In the genomic region with DNA sequence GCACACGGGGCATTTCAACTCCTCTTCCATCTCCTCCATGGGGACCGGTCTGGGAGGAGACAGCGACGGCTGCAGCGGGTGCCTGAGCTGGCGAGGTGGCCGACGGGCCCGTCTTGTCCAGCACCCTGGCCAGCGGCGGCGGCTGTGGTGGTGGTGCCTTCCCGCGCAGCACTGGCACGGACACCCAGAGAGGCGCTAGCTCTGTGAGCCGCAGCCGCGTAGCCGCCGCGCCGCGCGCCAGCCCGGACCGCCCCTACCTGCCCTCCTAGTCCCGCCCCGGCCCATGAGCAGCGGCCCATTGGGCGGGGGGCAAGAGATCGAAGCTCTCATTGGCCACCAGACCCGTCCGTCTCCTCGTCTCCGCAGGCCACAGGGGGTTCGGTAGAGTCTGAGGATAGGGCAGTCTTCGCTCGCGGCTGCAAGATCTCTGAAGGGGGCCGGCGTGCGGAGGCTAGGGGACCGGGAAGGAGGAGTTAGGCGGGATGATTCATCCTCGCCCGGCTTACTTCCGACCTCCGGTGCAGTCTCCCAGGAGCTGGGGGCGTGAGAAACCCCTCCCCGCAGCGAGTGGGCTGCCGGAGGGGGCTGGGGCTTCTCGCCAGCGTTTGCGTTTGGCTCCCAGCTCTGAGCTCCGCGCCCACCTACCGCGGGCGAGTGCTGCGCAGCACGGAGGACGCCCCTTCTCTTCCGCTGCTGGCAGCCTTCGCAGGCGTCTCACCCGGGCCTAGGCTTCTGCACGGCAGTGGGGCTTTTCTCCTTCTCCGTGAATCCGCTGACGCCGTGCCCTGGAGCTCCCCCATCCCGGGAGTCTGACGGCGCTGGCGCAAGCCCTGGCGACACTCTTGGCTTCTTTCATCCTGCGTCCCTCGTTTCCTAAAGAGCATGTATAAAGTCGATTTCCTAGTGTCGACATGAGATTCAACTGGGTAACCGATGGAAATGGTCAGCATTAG, we compare ENCODE assay signal across 1 cellular context.
TF ChIP-seq lines count a peak whose summit lies in the region.

Gene TRIM9, minus strand, starts transcription at position 205 of the 953 bp plus-strand sequence. Its CDS starts 166 bp downstream, at position 39.

TF ChIP-seq in HepG2, 621 proteins besides CTCF, POLR2A, EP300 and RAD21 (continued from another document):
- TF ChIP-seq, protein P1, sequence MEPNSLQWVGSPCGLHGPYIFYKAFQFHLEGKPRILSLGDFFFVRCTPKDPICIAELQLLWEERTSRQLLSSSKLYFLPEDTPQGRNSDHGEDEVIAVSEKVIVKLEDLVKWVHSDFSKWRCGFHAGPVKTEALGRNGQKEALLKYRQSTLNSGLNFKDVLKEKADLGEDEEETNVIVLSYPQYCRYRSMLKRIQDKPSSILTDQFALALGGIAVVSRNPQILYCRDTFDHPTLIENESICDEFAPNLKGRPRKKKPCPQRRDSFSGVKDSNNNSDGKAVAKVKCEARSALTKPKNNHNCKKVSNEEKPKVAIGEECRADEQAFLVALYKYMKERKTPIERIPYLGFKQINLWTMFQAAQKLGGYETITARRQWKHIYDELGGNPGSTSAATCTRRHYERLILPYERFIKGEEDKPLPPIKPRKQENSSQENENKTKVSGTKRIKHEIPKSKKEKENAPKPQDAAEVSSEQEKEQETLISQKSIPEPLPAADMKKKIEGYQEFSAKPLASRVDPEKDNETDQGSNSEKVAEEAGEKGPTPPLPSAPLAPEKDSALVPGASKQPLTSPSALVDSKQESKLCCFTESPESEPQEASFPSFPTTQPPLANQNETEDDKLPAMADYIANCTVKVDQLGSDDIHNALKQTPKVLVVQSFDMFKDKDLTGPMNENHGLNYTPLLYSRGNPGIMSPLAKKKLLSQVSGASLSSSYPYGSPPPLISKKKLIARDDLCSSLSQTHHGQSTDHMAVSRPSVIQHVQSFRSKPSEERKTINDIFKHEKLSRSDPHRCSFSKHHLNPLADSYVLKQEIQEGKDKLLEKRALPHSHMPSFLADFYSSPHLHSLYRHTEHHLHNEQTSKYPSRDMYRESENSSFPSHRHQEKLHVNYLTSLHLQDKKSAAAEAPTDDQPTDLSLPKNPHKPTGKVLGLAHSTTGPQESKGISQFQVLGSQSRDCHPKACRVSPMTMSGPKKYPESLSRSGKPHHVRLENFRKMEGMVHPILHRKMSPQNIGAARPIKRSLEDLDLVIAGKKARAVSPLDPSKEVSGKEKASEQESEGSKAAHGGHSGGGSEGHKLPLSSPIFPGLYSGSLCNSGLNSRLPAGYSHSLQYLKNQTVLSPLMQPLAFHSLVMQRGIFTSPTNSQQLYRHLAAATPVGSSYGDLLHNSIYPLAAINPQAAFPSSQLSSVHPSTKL (CRISPR knock-in tag; IDR thresholded peaks at IDR 0.05): peak; percentile 13; the same call in 1 of the 2 replicates
- TF ChIP-seq CEBPB (IDR thresholded peaks at IDR 0.05; ENCODE audit: borderline replicate concordance, low read depth, low read length): no peak
- TF ChIP-seq TBX2 (CRISPR knock-in tag; IDR thresholded peaks at IDR 0.05; ENCODE audit: borderline replicate concordance): peak; percentile 47; the same call in 1 of the 2 replicates
- TF ChIP-seq ZSCAN29 (CRISPR knock-in tag; conservative IDR thresholded peaks at IDR 0.05): 0 out of 2 replicates have a peak, but pooled peaks have one; percentile 33
- TF ChIP-seq ZBTB14 (CRISPR knock-in tag; IDR thresholded peaks at IDR 0.05): peak; percentile 29; the same call in 1 of the 2 replicates
- peak; percentile 25; the same call in 1 of the 2 replicates for TF ChIP-seq RBFOX2 (IDR thresholded peaks at IDR 0.05; ENCODE audit: low read depth, low read length)
- peak; percentile 47; the same call in 1 of the 2 replicates for TF ChIP-seq SAP130 (CRISPR knock-in tag; IDR thresholded peaks at IDR 0.05; ENCODE audit: low read depth)
- peak; percentile 80; the same call in 1 of the 2 replicates for TF ChIP-seq ZNF782 (CRISPR knock-in tag; IDR thresholded peaks at IDR 0.05; ENCODE audit: borderline replicate concordance)
- peak; percentile 35; the same call in 1 of the 2 replicates for TF ChIP-seq ZMYM4 (CRISPR knock-in tag; IDR thresholded peaks at IDR 0.05)
- TF ChIP-seq ZNF460 (CRISPR knock-in tag; IDR thresholded peaks at IDR 0.05; ENCODE audit: borderline replicate concordance): no peak
- no peak for TF ChIP-seq ZNF589 (CRISPR knock-in tag; conservative IDR thresholded peaks at IDR 0.05)
- TF ChIP-seq, protein P2, sequence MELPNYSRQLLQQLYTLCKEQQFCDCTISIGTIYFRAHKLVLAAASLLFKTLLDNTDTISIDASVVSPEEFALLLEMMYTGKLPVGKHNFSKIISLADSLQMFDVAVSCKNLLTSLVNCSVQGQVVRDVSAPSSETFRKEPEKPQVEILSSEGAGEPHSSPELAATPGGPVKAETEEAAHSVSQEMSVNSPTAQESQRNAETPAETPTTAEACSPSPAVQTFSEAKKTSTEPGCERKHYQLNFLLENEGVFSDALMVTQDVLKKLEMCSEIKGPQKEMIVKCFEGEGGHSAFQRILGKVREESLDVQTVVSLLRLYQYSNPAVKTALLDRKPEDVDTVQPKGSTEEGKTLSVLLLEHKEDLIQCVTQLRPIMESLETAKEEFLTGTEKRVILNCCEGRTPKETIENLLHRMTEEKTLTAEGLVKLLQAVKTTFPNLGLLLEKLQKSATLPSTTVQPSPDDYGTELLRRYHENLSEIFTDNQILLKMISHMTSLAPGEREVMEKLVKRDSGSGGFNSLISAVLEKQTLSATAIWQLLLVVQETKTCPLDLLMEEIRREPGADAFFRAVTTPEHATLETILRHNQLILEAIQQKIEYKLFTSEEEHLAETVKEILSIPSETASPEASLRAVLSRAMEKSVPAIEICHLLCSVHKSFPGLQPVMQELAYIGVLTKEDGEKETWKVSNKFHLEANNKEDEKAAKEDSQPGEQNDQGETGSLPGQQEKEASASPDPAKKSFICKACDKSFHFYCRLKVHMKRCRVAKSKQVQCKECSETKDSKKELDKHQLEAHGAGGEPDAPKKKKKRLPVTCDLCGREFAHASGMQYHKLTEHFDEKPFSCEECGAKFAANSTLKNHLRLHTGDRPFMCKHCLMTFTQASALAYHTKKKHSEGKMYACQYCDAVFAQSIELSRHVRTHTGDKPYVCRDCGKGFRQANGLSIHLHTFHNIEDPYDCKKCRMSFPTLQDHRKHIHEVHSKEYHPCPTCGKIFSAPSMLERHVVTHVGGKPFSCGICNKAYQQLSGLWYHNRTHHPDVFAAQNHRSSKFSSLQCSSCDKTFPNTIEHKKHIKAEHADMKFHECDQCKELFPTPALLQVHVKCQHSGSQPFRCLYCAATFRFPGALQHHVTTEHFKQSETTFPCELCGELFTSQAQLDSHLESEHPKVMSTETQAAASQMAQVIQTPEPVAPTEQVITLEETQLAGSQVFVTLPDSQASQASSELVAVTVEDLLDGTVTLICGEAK (IDR thresholded peaks at IDR 0.05): no peak
- TF ChIP-seq, protein P2 (CRISPR knock-in tag; IDR thresholded peaks at IDR 0.05): peak; percentile 40; the same call in 1 of the 2 replicates
- peak; percentile 79 for TF ChIP-seq SP4 (CRISPR knock-in tag; IDR thresholded peaks at IDR 0.05)
- TF ChIP-seq HNRNPLL (IDR thresholded peaks at IDR 0.05; ENCODE audit: low read depth, low read length, poor library complexity, severe bottlenecking): peak; percentile 89
